ENCODE assay signal across 23 cellular contexts in genomic region chr6:36803908-36804307, GRCh38. TPM values are rescaled to one million over a fixed set of nuclear protein-coding genes. Genes with fewer than 3 reads are reported as not detected.
DNase-seq lines count a peak whose midpoint lies in the region; ATAC-seq, FAIRE-seq and TF ChIP-seq lines count a peak whose summit lies in the region.
"Had no signal": no experiment of that assay in that cellular context is flagged by ENCODE, and none has a peak within 500 bp of the region (broad histone marks: within the 10 kb centered on the region; RNA-seq: fewer than 3 reads in every experiment).

No MANE protein-coding gene starts in this region.

- no peak for ATAC-seq in HG03095 (IDR thresholded peaks at IDR 0.05; ENCODE audit: unreplicated experiment)
- ATAC-seq: CD8-positive, alpha-beta T cell; HCT116 had no signal

- H2BK20ac ChIP-seq in H1 (ENCODE audit: low read length), result no peak overlapping the region

- peak; percentile 25 for DNase-seq in NCI-H1436 (lab: John Stamatoyannopoulos, UW)
- no peak for DNase-seq in NCI-H1436 treated with DMSO at 0.1 percent for 48 hours (lab: John Stamatoyannopoulos, UW)
- peak; percentile 58 for DNase-seq in NCI-H69 (lab: John Stamatoyannopoulos, UW)
- DNase-seq in H1 (ENCODE audit: low read depth in 1 of 2, low spot score in 2 of 2), result no peak
- DNase-seq in KG1 (lab: John Stamatoyannopoulos, UW), result no peak
- no peak for DNase-seq in NCI-H146 treated with DMSO at 0.1 percent for 48 hours (lab: John Stamatoyannopoulos, UW; ENCODE audit: unreplicated experiment)
- DNase-seq: Caco-2; CD4-positive, CD25-positive, alpha-beta regulatory T cell; CD8-positive, alpha-beta T cell; DMS153; DND-41; H9; HFFc6 had no signal

- no peak overlapping the region for H4K91ac ChIP-seq in H1 (replicated peaks; ENCODE audit: insufficient read length, low read length)

- no peak overlapping the region for H3K18ac ChIP-seq in H1 (ENCODE audit: extremely low read depth, low read length)

- no peak overlapping the region for H3K23ac ChIP-seq in H1 (ENCODE audit: insufficient read length)

- POLR2A ChIA-PET in H1 (lab: Charles Lee; ENCODE audit: partially characterized antibody), result interaction anchor here (2.0 kb wide), 1 partner anchor 40 kb away, joined by 5 read pairs; no protein-coding TSS in a partner anchor

- H3K9me3 ChIP-seq in H1 (ENCODE audit: insufficient read depth in 2 of 2, low read depth in 1 of 2, low read length in 1 of 2) (no peaks in the 10 kb centered on the region), neural cell (ENCODE audit: low read length) (no peaks in the 10 kb centered on the region)
- H3K9me3 ChIP-seq: BLaER1, Caco-2 had no signal

- no peak overlapping the region for H4K8ac ChIP-seq in H1 (ENCODE audit: extremely low read depth, insufficient read depth, low read length)

- H3K4me1 ChIP-seq in H1 (replicated peaks in 1 of 4; ENCODE audit: control insufficient read depth in 3 of 4, insufficient read depth in 4 of 4, low read length in 3 of 4), result peaks cover 3 to 21% (median 4%) of the 10 kb centered on the region in 4 experiments; a peak in 4 of 7 replicates
- H3K4me1 ChIP-seq: Caco-2 had no signal

- H3K4me2 ChIP-seq in H1 (ENCODE audit: insufficient read depth in 1 of 2, low read depth in 2 of 2, low read length in 2 of 2), result no peak overlapping the region
- peak overlapping the region; percentile 46 for H3K4me2 ChIP-seq in neural cell (ENCODE audit: low read length)
- H3K4me2 ChIP-seq: BLaER1 had no signal

- H3K23me2 ChIP-seq in H1 (ENCODE audit: low read depth, low read length), result no peaks in the 10 kb centered on the region

- TF ChIP-seq EP300 in H1 (IDR thresholded peaks at IDR 0.05; ENCODE audit: borderline replicate concordance in 1 of 2, low read depth in 2 of 2, low read length in 2 of 2) (no peak), neural cell (conservative IDR thresholded peaks at IDR 0.05; ENCODE audit: poor library complexity, severe bottlenecking) (no peak)

- H3K4me3 ChIP-seq in H1 (ENCODE audit: extremely low read depth in 1 of 4, insufficient read depth in 2 of 4, low read depth in 3 of 4, low read length in 4 of 4) (no peak overlapping the region), neural cell (ENCODE audit: low read length) (peak overlapping the region; percentile 53)
- H3K4me3 ChIP-seq: BLaER1 had no signal

- no peak for TF ChIP-seq RAD21 in H1 (IDR thresholded peaks at IDR 0.05 in 1 of 2, conservative IDR thresholded peaks at IDR 0.05 in 1 of 2; ENCODE audit: low read depth in 2 of 2, low read length in 2 of 2)
- no peak for TF ChIP-seq RAD21 in neural cell (conservative IDR thresholded peaks at IDR 0.05)

- TF ChIP-seq POLR2A in H1 (IDR thresholded peaks at IDR 0.05; ENCODE audit: control extremely low read depth in 1 of 2, low read depth in 2 of 2, low read length in 2 of 2), result no peak

- H4K20me1 ChIP-seq in H1 (replicated peaks in 1 of 2; ENCODE audit: control insufficient read depth in 1 of 2, insufficient read depth in 2 of 2, low read length in 2 of 2) (no peaks in the 10 kb centered on the region), neural cell (ENCODE audit: insufficient read depth) (no peaks in the 10 kb centered on the region)
- H4K20me1 ChIP-seq: BLaER1 had no signal

- 76% methylated on average over 1 of the region's 1 CpG; no CpG with 5 or more reads in 1 of the 2 experiments for WGBS in H1 (ENCODE audit: extremely low coverage in 1 of 2, insufficient coverage in 1 of 2, insufficient read length in 1 of 2, insufficient replicate concordance in 2 of 2, low coverage in 1 of 2, low lambda C conversion rate in 2 of 2, missing lambda C conversion rate in 1 of 2), 2 experiments

- H3K79me1 ChIP-seq in H1 (ENCODE audit: low read depth, low read length), result no peaks in the 10 kb centered on the region

- no peak overlapping the region for H3K56ac ChIP-seq in H1 (replicated peaks; ENCODE audit: insufficient read length, low read depth, low read length)

- TF ChIP-seq CTCF in H1 (IDR thresholded peaks at IDR 0.05; ENCODE audit: control extremely low read depth in 1 of 3, insufficient read depth in 1 of 3, low read depth in 1 of 3, low read length in 3 of 3), result no peak
- TF ChIP-seq CTCF in neural cell (IDR thresholded peaks at IDR 0.05; ENCODE audit: poor library complexity, severe bottlenecking), result no peak

- CTCF ChIA-PET in H1 (lab: Charles Lee; ENCODE audit: partially characterized antibody), result interaction anchor here (1.1 to 1.6 kb wide), 2 partner anchors 43 to 47 kb away, joined by 3 read pairs; no protein-coding TSS in a partner anchor

- no peak overlapping the region for H2AK5ac ChIP-seq in H1 (ENCODE audit: low read depth, low read length)

- H3K79me2 ChIP-seq in H1 (ENCODE audit: control insufficient read depth in 1 of 2, insufficient read depth in 2 of 2, low read length in 2 of 2) (no peaks in the 10 kb centered on the region), neural cell (replicated peaks; ENCODE audit: insufficient read depth, low read length) (no peaks in the 10 kb centered on the region)

- H3K27me3 ChIP-seq in H1 (replicated peaks in 1 of 4; ENCODE audit: control insufficient read depth in 3 of 4, extremely low read depth in 1 of 4, insufficient read depth in 3 of 4, low read length in 3 of 4) (no peaks in the 10 kb centered on the region; a peak in 2 of 7 replicates), neural cell (ENCODE audit: insufficient read depth, low read depth, low read length) (no peaks in the 10 kb centered on the region)
- H3K27me3 ChIP-seq: BLaER1 had no signal

- FAIRE-seq in H1 (lab: Jason Lieb, UNC), result no peak
- FAIRE-seq: A204.1, G401.6, GM12892 had no signal

- no peak overlapping the region for H3K14ac ChIP-seq in H1 (ENCODE audit: insufficient read length)

- H2AFZ ChIP-seq in H1 (ENCODE audit: low read length), result no peak overlapping the region
- no peak overlapping the region for H2AFZ ChIP-seq in neural cell (ENCODE audit: low read depth, low read length)

- no peak overlapping the region for H3K27ac ChIP-seq in H1 (ENCODE audit: low read depth, low read length)
- H3K27ac ChIP-seq in neural cell (ENCODE audit: low read length), result peak overlapping the region; percentile 88
- H3K27ac ChIP-seq: 22Rv1, BLaER1, C4-2B had no signal

- H2BK120ac ChIP-seq in H1 (replicated peaks; ENCODE audit: low read depth, low read length), result no peak overlapping the region

- no peaks in the 10 kb centered on the region; a peak in 1 of 8 replicates for H3K36me3 ChIP-seq in H1 (ENCODE audit: control insufficient read depth in 2 of 4, insufficient read depth in 4 of 4, low read length in 3 of 4)
- H3K36me3 ChIP-seq in neural cell (ENCODE audit: insufficient read depth, low read length), result no peaks in the 10 kb centered on the region
- H3K36me3 ChIP-seq: BLaER1 had no signal

- no peaks in the 10 kb centered on the region for H3K9me2 ChIP-seq in neural cell (ENCODE audit: insufficient read depth, low read length)

- no peak overlapping the region for H3K4ac ChIP-seq in H1 (replicated peaks; ENCODE audit: insufficient read length, low read depth, low read length)

- no peaks in the 10 kb centered on the region for H3F3A ChIP-seq in neural cell (ENCODE audit: insufficient read depth, low read length, poor library complexity, severe bottlenecking)

- no peak overlapping the region for H2BK12ac ChIP-seq in H1 (ENCODE audit: low read depth, low read length)

- H4K5ac ChIP-seq in H1 (ENCODE audit: insufficient read length, low read depth, low read length), result no peak overlapping the region

- H2BK5ac ChIP-seq in H1 (ENCODE audit: low read depth, low read length), result no peak overlapping the region

- no peak overlapping the region for H2BK15ac ChIP-seq in H1 (ENCODE audit: low read length)

- H3K9ac ChIP-seq in H1 (replicated peaks in 1 of 4; ENCODE audit: extremely low read depth in 1 of 4, low read depth in 3 of 4, low read length in 3 of 4), result no peak overlapping the region
- H3K9ac ChIP-seq in neural cell (ENCODE audit: low read length), result peak overlapping the region; percentile 57
- H3K9ac ChIP-seq: BLaER1 had no signal

TF ChIP-seq in H1, 55 proteins besides CTCF, POLR2A, EP300 and RAD21:
- TF ChIP-seq E2F6 (IDR thresholded peaks at IDR 0.05) (no peak), KDM1A (IDR thresholded peaks at IDR 0.05; ENCODE audit: borderline replicate concordance, low read length) (peak; percentile 92)

TF ChIP-seq in neural cell, 6 proteins besides CTCF, POLR2A, EP300 and RAD21 (continues in another document):
- TF ChIP-seq TAF1 (IDR thresholded peaks at IDR 0.05; ENCODE audit: low read depth), result no peak
- TF ChIP-seq SMC3 (conservative IDR thresholded peaks at IDR 0.05; ENCODE audit: poor library complexity), result no peak
- no peak for TF ChIP-seq EZH2 (IDR thresholded peaks at IDR 0.05; ENCODE audit: borderline replicate concordance, insufficient read depth, low read length, poor library complexity, severe bottlenecking)

RNA-seq across cellular contexts. Expression of gene CPNE5, which starts 35.3 kb away (rescaled TPM):
- 0.15 and 0.88 TPM in 2 replicates for total RNA-seq in H1 (2021; fragmentation: NEBNext Ultra II Directional; extraction: Animal tissue kit (Norgen Biotek cat#: 25700))
- polyA plus RNA-seq in H1 (2011; rRNA removed) (1.8 and 2.3 TPM in 2 replicates), neural cell (8.7 and 9.5 TPM in 2 replicates)
- polyA plus RNA-seq in H1 (2011; cell fraction: cytosol; rRNA removed), result 0.76 TPM
- polyA plus RNA-seq in H1 (2011; cell fraction: nucleus; rRNA removed), result 2.7 TPM
- 0.30 to 0.96 TPM (median 0.65 TPM) in 4 replicates for polyA plus RNA-seq in H1 (2012, experiment 1 of 2)
- polyA plus RNA-seq in H1 (2012, experiment 2 of 2), result 0.51 TPM
- polyA plus RNA-seq in H1 (2013, experiment 1 of 2), result 0.24 TPM
- polyA plus RNA-seq in H1 (2013, experiment 2 of 2), result 0.28 TPM
- polyA minus RNA-seq in H1 (2011; rRNA and poly(A)+ RNA removed), result 0.82 and 1.1 TPM in 2 replicates
- not detected for polyA minus RNA-seq in H1 (2011; cell fraction: cytosol; rRNA and poly(A)+ RNA removed)
- polyA minus RNA-seq in H1 (2011; cell fraction: nucleus; rRNA and poly(A)+ RNA removed), result 1.9 TPM
- 9.3 and 11.5 TPM in 2 replicates for polyA minus RNA-seq in neural cell
- total RNA-seq: Caco-2, H4 had no signal

Comparison
In these comparisons a context has a peak if more than half of its experiments do, and no peak if none do; other contexts are left out.
1. DNase-seq: peak in NCI-H1436 (single experiment) and NCI-H69 (single experiment); none in NCI-H1436 treated with DMSO at 0.1 percent for 48 hours (single experiment), H1 (0 of 2), KG1 (single experiment) and NCI-H146 treated with DMSO at 0.1 percent for 48 hours (single experiment).